10 cellular contexts compared by ENCODE assay signal in the genomic region with DNA sequence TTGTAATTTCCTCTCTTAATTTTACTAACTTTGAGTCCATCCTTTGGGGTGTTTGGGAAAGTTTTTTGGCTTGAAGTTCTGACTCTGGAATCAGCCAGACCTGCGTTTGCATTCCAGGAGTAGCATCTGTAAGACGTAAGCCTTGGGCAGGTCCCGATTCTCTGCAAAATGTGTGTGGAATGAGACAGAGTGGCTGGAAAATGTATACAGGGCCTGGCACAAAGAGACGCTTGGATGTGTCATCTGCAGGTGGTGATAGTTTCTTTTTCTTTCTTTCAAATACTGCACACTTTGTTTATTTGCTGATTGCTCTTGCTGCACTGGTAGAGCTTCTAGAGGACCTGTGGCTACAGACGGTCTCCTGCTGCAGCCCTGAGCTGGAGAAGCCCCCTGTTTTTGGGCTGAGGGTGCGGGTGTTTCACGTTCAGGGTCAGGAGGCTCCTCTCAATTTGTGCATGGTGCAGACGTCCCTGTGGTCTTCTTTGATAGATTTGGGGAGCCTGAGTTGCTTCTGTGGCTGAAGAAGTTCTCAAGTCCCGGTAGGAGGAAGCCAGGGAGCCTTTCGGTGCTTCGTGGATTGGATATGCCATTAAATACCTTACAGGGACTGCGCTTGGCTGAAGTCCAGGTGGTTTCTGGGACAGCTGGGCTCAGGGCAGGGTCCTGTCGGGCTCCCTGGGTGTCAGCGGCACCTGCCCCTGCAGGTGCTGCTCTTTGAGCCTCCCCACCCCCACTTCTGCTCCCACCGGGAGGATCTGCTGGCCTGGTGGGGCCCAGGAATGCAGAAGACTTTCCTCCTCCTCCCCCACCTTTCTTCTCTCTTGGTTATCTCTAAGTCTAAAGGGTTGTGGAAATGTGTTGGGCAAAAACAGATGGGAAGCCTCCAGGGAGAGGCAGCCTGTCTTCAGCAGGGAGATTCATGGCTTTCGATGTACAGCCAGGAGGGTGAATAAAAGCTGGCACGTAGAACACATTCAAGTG. TPM values are rescaled to one million over a fixed set of nuclear protein-coding genes. Genes with fewer than 3 reads are reported as not detected.
DNase-seq lines count a peak whose midpoint lies in the region; ATAC-seq and TF ChIP-seq lines count a peak whose summit lies in the region.
"Had no signal": no experiment of that assay in that cellular context is flagged by ENCODE, and none has a peak within 500 bp of the region (broad histone marks: within the 10 kb centered on the region; RNA-seq: fewer than 3 reads in every experiment).

No MANE protein-coding gene starts in this region.

- peak overlapping the region; percentile 63; the same call in 1 of the 2 replicates for H3K27ac ChIP-seq in MM.1S (ENCODE audit: low read length)
- H3K27ac ChIP-seq in lung (ENCODE audit: low read depth in 1 of 2, low read length in 1 of 2), result no peak overlapping the region
- H3K27ac ChIP-seq in testis, result no peak overlapping the region
- H3K27ac ChIP-seq in PC-3 (ENCODE audit: low read length), result no peak overlapping the region

- H2AFZ ChIP-seq in MM.1S (ENCODE audit: low read length) (peak overlapping the region; percentile 80), PC-3 (ENCODE audit: low read length) (no peak overlapping the region)

- BruUV-seq in Caco-2 (replicated peaks; lab: Mats Ljungman, UMichigan), result no TSS peak
- no TSS peak for BruUV-seq in PC-3 (replicated peaks; lab: Mats Ljungman, UMichigan)

- no peak for TF ChIP-seq CTCF in Caco-2 (IDR thresholded peaks at IDR 0.05; ENCODE audit: insufficient read depth in 1 of 2, low read depth in 1 of 2, low read length in 1 of 2, severe bottlenecking in 1 of 2, unreplicated experiment in 1 of 2)
- TF ChIP-seq CTCF in MM.1S (IDR thresholded peaks at IDR 0.05; ENCODE audit: low read length), result no peak
- no peak for TF ChIP-seq CTCF in WTC11 (IDR thresholded peaks at IDR 0.05)
- no peak for TF ChIP-seq CTCF in lung (IDR thresholded peaks at IDR 0.05; ENCODE audit: control extremely low read depth, extremely low read depth)
- TF ChIP-seq CTCF in testis (IDR thresholded peaks at IDR 0.05), result no peak
- no peak for TF ChIP-seq CTCF in progenitor cell of endocrine pancreas (IDR thresholded peaks at IDR 0.05; ENCODE audit: unreplicated experiment)
- TF ChIP-seq CTCF in PC-3 (conservative IDR thresholded peaks at IDR 0.05; ENCODE audit: low read depth, low read length), result no peak

- H3K4me1 ChIP-seq in Caco-2 (no peaks in the 10 kb centered on the region), MM.1S (ENCODE audit: low read length) (peaks cover 34% of the 10 kb centered on the region), lung (ENCODE audit: control insufficient read depth in 2 of 2, insufficient read depth in 2 of 2, low read length in 2 of 2) (peaks cover 0 to under 1% of the 10 kb centered on the region in 2 donors), testis (no peaks in the 10 kb centered on the region), PC-3 (ENCODE audit: insufficient read depth, low read length) (no peaks in the 10 kb centered on the region)

- H3K36me3 ChIP-seq in Caco-2 (ENCODE audit: control insufficient read depth, insufficient read depth, low read length) (no peaks in the 10 kb centered on the region), MM.1S (replicated peaks; ENCODE audit: insufficient read depth, low read length) (no peaks in the 10 kb centered on the region), lung (ENCODE audit: control insufficient read depth in 2 of 2, insufficient read depth in 2 of 2, low read length in 2 of 2) (no peaks in the 10 kb centered on the region), testis (ENCODE audit: low read depth, missing control alignments) (no peaks in the 10 kb centered on the region), PC-3 (ENCODE audit: low read depth, low read length) (no peaks in the 10 kb centered on the region)

- H3K9me3 ChIP-seq in Caco-2 (no peaks in the 10 kb centered on the region), MM.1S (replicated peaks; ENCODE audit: insufficient read depth, low read length) (no peaks in the 10 kb centered on the region), lung (ENCODE audit: control insufficient read depth in 2 of 2, insufficient read depth in 1 of 2, low read length in 1 of 2) (no peaks in the 10 kb centered on the region), testis (no peaks in the 10 kb centered on the region), PC-3 (ENCODE audit: low read length) (no peaks in the 10 kb centered on the region)

- ATAC-seq in WTC11 (no peak; the same call in 1 of the 2 replicates), lung (ENCODE audit: insufficient read depth, low FRiP score) (no peak), PC-3 (no peak)
- ATAC-seq: natural killer cell had no signal

- DNase-seq in Caco-2, result peak; percentile 15 to 57
- DNase-seq in MM.1S, result peak; percentile 52
- DNase-seq in WTC11 (ENCODE audit: low spot score), result no peak
- peak; percentile 27 for DNase-seq in lung (ENCODE audit: low spot score)
- DNase-seq in activated T-helper 1 cell treated with anti-CD3 and anti-CD28 coated beads, Interleukin-12 subunit alpha, Interleukin-12 subunit beta, Interleukin-2, Interleukin-4 antibody, amounts not matched to agents 30 ng/mL and 10 ng/mL and 1 ng/mL, durations not matched to agents 14 hours and 24 hours and 36 hours (ENCODE audit: low spot score), result no peak
- DNase-seq in testis, result no peak
- no peak for DNase-seq in progenitor cell of endocrine pancreas (ENCODE audit: low spot score, unreplicated experiment)
- DNase-seq in PC-3, result no peak
- DNase-seq: natural killer cell, NCI-H524 treated with DMSO at 0.1 percent for 48 hours had no signal

- H3K9me2 ChIP-seq in MM.1S (replicated peaks; ENCODE audit: insufficient read depth, low read length) (no peaks in the 10 kb centered on the region), PC-3 (replicated peaks; ENCODE audit: low read length) (no peaks in the 10 kb centered on the region)

- H3K27me3 Mint-ChIP-seq in Caco-2 (ENCODE audit: insufficient read depth, unreplicated experiment) (peaks cover 22% of the 10 kb centered on the region), WTC11 (ENCODE audit: low read depth) (no peaks in the 10 kb centered on the region), progenitor cell of endocrine pancreas (peaks cover 5% of the 10 kb centered on the region)
- peaks cover 53% of the 10 kb centered on the region for H3K27me3 Mint-ChIP-seq in activated T-helper 1 cell treated with anti-CD3 and anti-CD28 coated beads, Interleukin-12 subunit alpha, Interleukin-12 subunit beta, Interleukin-2, Interleukin-4 antibody, amounts not matched to agents 30 ng/mL and 10 ng/mL and 1 ng/mL, durations not matched to agents 14 hours and 24 hours and 36 hours (ENCODE audit: insufficient read depth)

- H3K27me3 ChIP-seq in Caco-2 (replicated peaks; ENCODE audit: control insufficient read depth, insufficient read depth, low read length), result no peaks in the 10 kb centered on the region
- H3K27me3 ChIP-seq in MM.1S (replicated peaks; ENCODE audit: insufficient read depth, low read length), result no peaks in the 10 kb centered on the region
- no peaks in the 10 kb centered on the region for H3K27me3 ChIP-seq in lung (ENCODE audit: control insufficient read depth, insufficient read depth)
- no peaks in the 10 kb centered on the region for H3K27me3 ChIP-seq in testis
- H3K27me3 ChIP-seq in PC-3 (ENCODE audit: low read length), result no peaks in the 10 kb centered on the region

- H3K27ac Mint-ChIP-seq in Caco-2 (ENCODE audit: unreplicated experiment) (no peak overlapping the region), WTC11 (no peak overlapping the region), progenitor cell of endocrine pancreas (no peak overlapping the region)
- no peak overlapping the region for H3K27ac Mint-ChIP-seq in activated T-helper 1 cell treated with anti-CD3 and anti-CD28 coated beads, Interleukin-12 subunit alpha, Interleukin-12 subunit beta, Interleukin-2, Interleukin-4 antibody, amounts not matched to agents 30 ng/mL and 10 ng/mL and 1 ng/mL, durations not matched to agents 14 hours and 24 hours and 36 hours
- H3K27ac Mint-ChIP-seq: natural killer cell had no signal

- no peaks in the 10 kb centered on the region for H3K36me3 Mint-ChIP-seq in Caco-2 (ENCODE audit: insufficient read depth, unreplicated experiment)
- H3K36me3 Mint-ChIP-seq in WTC11, result no peaks in the 10 kb centered on the region
- no peaks in the 10 kb centered on the region for H3K36me3 Mint-ChIP-seq in activated T-helper 1 cell treated with anti-CD3 and anti-CD28 coated beads, Interleukin-12 subunit alpha, Interleukin-12 subunit beta, Interleukin-2, Interleukin-4 antibody, amounts not matched to agents 30 ng/mL and 10 ng/mL and 1 ng/mL, durations not matched to agents 14 hours and 24 hours and 36 hours (ENCODE audit: low read depth)
- H3K36me3 Mint-ChIP-seq in progenitor cell of endocrine pancreas (ENCODE audit: insufficient read depth), result no peaks in the 10 kb centered on the region
- H3K36me3 Mint-ChIP-seq: natural killer cell had no signal

- H3K79me2 ChIP-seq in MM.1S (ENCODE audit: low read length) (no peaks in the 10 kb centered on the region), PC-3 (ENCODE audit: low read length) (no peaks in the 10 kb centered on the region)

- no peak for TF ChIP-seq POLR2A in testis (IDR thresholded peaks at IDR 0.05)

- WGBS in lung, 2 donors, result 45 to 58% methylated on average over 17 of the region's 17 CpGs
- 69 to 75% methylated on average over 11 to 17 of the region's 17 CpGs for WGBS in testis, 2 donors

- H3K9ac ChIP-seq in MM.1S (ENCODE audit: low read length) (peak overlapping the region; percentile 51), PC-3 (ENCODE audit: low read length) (no peak overlapping the region)

- H3K4me3 Mint-ChIP-seq in Caco-2 (ENCODE audit: unreplicated experiment), result no peak overlapping the region
- H3K4me3 Mint-ChIP-seq in WTC11, result no peak overlapping the region
- no peak overlapping the region for H3K4me3 Mint-ChIP-seq in activated T-helper 1 cell treated with anti-CD3 and anti-CD28 coated beads, Interleukin-12 subunit alpha, Interleukin-12 subunit beta, Interleukin-2, Interleukin-4 antibody, amounts not matched to agents 30 ng/mL and 10 ng/mL and 1 ng/mL, durations not matched to agents 14 hours and 24 hours and 36 hours
- H3K4me3 Mint-ChIP-seq in progenitor cell of endocrine pancreas (ENCODE audit: low read depth), result no peak overlapping the region
- H3K4me3 Mint-ChIP-seq: natural killer cell had no signal

- H3K4me3 ChIP-seq in Caco-2 (ENCODE audit: low read depth, low read length) (no peak overlapping the region), MM.1S (ENCODE audit: low read length) (peak overlapping the region; percentile 47), lung (no peak overlapping the region), testis (no peak overlapping the region), PC-3 (ENCODE audit: low read length) (no peak overlapping the region)

- H3F3A ChIP-seq in MM.1S (ENCODE audit: insufficient read depth, low read length) (peaks cover 24% of the 10 kb centered on the region), PC-3 (ENCODE audit: low read length, unreplicated experiment) (no peaks in the 10 kb centered on the region)

- H3K4me1 Mint-ChIP-seq in Caco-2 (ENCODE audit: low read depth, unreplicated experiment) (no peaks in the 10 kb centered on the region), WTC11 (peaks cover 15% of the 10 kb centered on the region), progenitor cell of endocrine pancreas (ENCODE audit: low read depth) (peaks cover 10% of the 10 kb centered on the region)
- peaks cover 5% of the 10 kb centered on the region for H3K4me1 Mint-ChIP-seq in activated T-helper 1 cell treated with anti-CD3 and anti-CD28 coated beads, Interleukin-12 subunit alpha, Interleukin-12 subunit beta, Interleukin-2, Interleukin-4 antibody, amounts not matched to agents 30 ng/mL and 10 ng/mL and 1 ng/mL, durations not matched to agents 14 hours and 24 hours and 36 hours (ENCODE audit: low read depth)
- H3K4me1 Mint-ChIP-seq: natural killer cell had no signal

- H4K20me1 ChIP-seq in MM.1S (ENCODE audit: insufficient read depth, low read length), result no peaks in the 10 kb centered on the region
- H4K20me1 ChIP-seq in PC-3 (ENCODE audit: low read length), result no peaks in the 10 kb centered on the region

- H3K4me2 ChIP-seq in MM.1S (ENCODE audit: low read depth, low read length), result peak overlapping the region; percentile 93
- H3K4me2 ChIP-seq in PC-3 (ENCODE audit: low read length), result no peak overlapping the region

- H3K9me3 Mint-ChIP-seq in Caco-2 (ENCODE audit: unreplicated experiment) (no peaks in the 10 kb centered on the region), WTC11 (peaks cover 4% of the 10 kb centered on the region; the same call in 1 of the 2 replicates), progenitor cell of endocrine pancreas (ENCODE audit: low read depth) (no peaks in the 10 kb centered on the region)
- no peaks in the 10 kb centered on the region for H3K9me3 Mint-ChIP-seq in activated T-helper 1 cell treated with anti-CD3 and anti-CD28 coated beads, Interleukin-12 subunit alpha, Interleukin-12 subunit beta, Interleukin-2, Interleukin-4 antibody, amounts not matched to agents 30 ng/mL and 10 ng/mL and 1 ng/mL, durations not matched to agents 14 hours and 24 hours and 36 hours
- H3K9me3 Mint-ChIP-seq: natural killer cell had no signal

- CTCF ChIA-PET in Caco-2 (lab: Charles Lee), result no interaction called here
- CTCF ChIA-PET in WTC11 (lab: Charles Lee), result interaction anchor here (0.6 kb wide), 1 partner anchor 166 kb away, joined by 3 read pairs; no protein-coding TSS in a partner anchor
- CTCF ChIA-PET in PC-3 (lab: Charles Lee), result no interaction called here

- intact Hi-C loops in Caco-2 (cut with micrococcal nuclease; ENCODE audit: unreplicated experiment), result no loop called here
- intact Hi-C loops in activated T-helper 1 cell treated with anti-CD3 and anti-CD28 coated beads, Interleukin-12 subunit alpha, Interleukin-12 subunit beta, Interleukin-2, Interleukin-4 antibody, amounts not matched to agents 30 ng/mL and 10 ng/mL and 1 ng/mL, durations not matched to agents 14 hours and 24 hours and 36 hours (cut with micrococcal nuclease), result no loop called here
- intact Hi-C loops in testis (cut with DNase I; ENCODE audit: low total_unique reads), result no loop called here
- intact Hi-C loops in PC-3 (cut with micrococcal nuclease), result no loop called here

- POLR2A ChIA-PET in Caco-2 (lab: Charles Lee) (no interaction called here), WTC11 (lab: Charles Lee) (no interaction called here), PC-3 (lab: Charles Lee; ENCODE audit: unreplicated experiment) (no interaction called here)

RNA-seq across cellular contexts. Expression of a gene that starts 44.1 kb away (rescaled TPM):
- total RNA-seq in Caco-2 (2022) (29.9 and 34.8 TPM in 2 replicates), WTC11 (2021) (29.4 to 33.7 TPM (median 33.7 TPM) in 3 replicates), lung (10 to 100 TPM; 68.5 to 83.8 TPM), testis (100 to 1,000 TPM; 416 to 575 TPM), progenitor cell of endocrine pancreas (11.5 and 13.8 TPM in 2 replicates), PC-3 (2014; rRNA removed) (20.9 and 33.7 TPM in 2 replicates)
- polyA plus RNA-seq in lung (100 to 1,000 TPM in 1 of 2 donors, 10 to 100 TPM in 1; 61.8 to 107 TPM), testis (ENCODE audit: insufficient read depth, low read depth, low replicate concordance) (193 TPM)
- total RNA-seq in activated T-helper 1 cell treated with anti-CD3 and anti-CD28 coated beads, Interleukin-12 subunit alpha, Interleukin-12 subunit beta, Interleukin-2, Interleukin-4 antibody, amounts not matched to agents 30 ng/mL and 10 ng/mL and 1 ng/mL, durations not matched to agents 14 hours and 24 hours and 36 hours, result 0.62 and 0.98 TPM in 2 replicates

Comparison
In these comparisons a context has a peak if more than half of its experiments do, and no peak if none do; other contexts are left out.
1. DNase-seq: peak in Caco-2 (2 of 2), MM.1S (single experiment) and lung (single experiment); none in WTC11 (single experiment), activated T-helper 1 cell treated with anti-CD3 and anti-CD28 coated beads, Interleukin-12 subunit alpha, Interleukin-12 subunit beta, Interleukin-2, Interleukin-4 antibody, amounts not matched to agents 30 ng/mL and 10 ng/mL and 1 ng/mL, durations not matched to agents 14 hours and 24 hours and 36 hours (single experiment), testis (single experiment), progenitor cell of endocrine pancreas (single experiment) and PC-3 (single experiment).
2. RNA of a gene that starts 44.1 kb away (total RNA-seq): 416 to 575 TPM in testis; 68.5 to 83.8 TPM in lung, 29.9 to 34.8 TPM in Caco-2, 29.4 to 33.7 TPM in WTC11, 20.9 to 33.7 TPM in PC-3, 11.5 to 13.8 TPM in progenitor cell of endocrine pancreas and 0.62 to 0.98 TPM in activated T-helper 1 cell treated with anti-CD3 and anti-CD28 coated beads, Interleukin-12 subunit alpha, Interleukin-12 subunit beta, Interleukin-2, Interleukin-4 antibody, amounts not matched to agents 30 ng/mL and 10 ng/mL and 1 ng/mL, durations not matched to agents 14 hours and 24 hours and 36 hours; every median in the first group is over 4 times any median in the second.